ENCODE assay signal across 8 cellular contexts in the genomic region with DNA sequence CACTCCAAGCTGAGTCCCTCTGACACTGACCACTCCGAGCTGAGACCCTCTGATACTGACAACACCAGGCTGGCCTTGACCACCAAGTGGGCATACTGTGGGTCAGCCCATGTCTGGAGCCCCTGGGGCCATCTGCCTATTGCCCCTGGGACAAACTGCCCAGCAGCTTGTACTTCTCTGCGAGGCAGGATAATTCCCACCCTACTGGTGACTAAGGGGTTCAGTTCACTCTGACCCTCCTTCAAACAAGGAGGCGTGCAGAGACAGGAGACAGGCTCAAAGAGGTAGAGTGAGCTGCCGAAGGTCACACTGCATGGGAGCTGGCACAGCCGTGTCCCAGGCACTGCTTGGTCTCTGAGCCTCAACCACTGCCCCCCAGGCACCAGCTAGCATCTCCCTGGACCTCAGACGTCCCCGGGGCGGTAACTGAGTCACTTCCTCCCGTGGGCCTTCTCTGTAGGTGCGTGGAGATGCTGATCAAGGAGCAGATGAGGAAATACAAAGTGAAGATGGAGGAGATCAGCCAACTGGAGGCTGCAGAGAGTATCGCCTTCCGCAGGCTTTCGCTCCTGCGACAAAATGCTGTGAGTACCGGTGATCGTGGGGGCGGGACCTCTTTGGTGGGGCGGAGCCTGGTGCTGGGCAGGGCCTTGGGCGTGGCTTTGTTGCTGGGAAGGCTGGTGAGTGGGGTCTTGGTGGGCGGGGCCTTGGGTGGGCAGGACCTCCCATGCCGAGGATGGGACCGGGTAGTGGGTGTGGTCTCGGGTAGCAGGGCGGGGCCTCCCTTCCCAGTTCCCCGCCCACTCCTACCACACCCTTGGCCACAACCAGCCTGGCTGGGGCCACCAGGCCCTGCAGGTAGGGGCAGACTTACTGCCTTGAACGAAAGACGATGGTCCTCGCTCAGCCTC. TPM values are rescaled to one million over a fixed set of nuclear protein-coding genes. Genes with fewer than 3 reads are reported as not detected.
A peak's percentile ranks its signal among the peaks of the same experiment; 100 is the strongest.
DNase-seq lines count a peak whose midpoint lies in the region; ATAC-seq, FAIRE-seq and TF ChIP-seq lines count a peak whose summit lies in the region.

No MANE protein-coding gene starts in this region.

- no peak for FAIRE-seq in astrocyte (lab: Jason Lieb, UNC)
- no peak for FAIRE-seq in RCC 7860 (lab: Jason Lieb, UNC)

- no peaks in the 10 kb centered on the region for H3K9me3 ChIP-seq in OCI-LY7 (ENCODE audit: low read length)
- no peaks in the 10 kb centered on the region for H3K9me3 ChIP-seq in astrocyte (ENCODE audit: insufficient read depth, low read depth, low read length)
- H3K9me3 ChIP-seq in osteoblast (ENCODE audit: low read depth, low read length), result no peaks in the 10 kb centered on the region

- H3K4me2 ChIP-seq in OCI-LY7 (ENCODE audit: low read length) (peak overlapping the region; percentile 3; the same call in 1 of the 2 replicates), astrocyte (ENCODE audit: low read length) (peak overlapping the region; percentile 23), osteoblast (ENCODE audit: insufficient read depth, low read length) (no peak overlapping the region)

- H3K36me3 ChIP-seq in OCI-LY7 (ENCODE audit: insufficient read depth, low read length), result peaks cover 71% of the 10 kb centered on the region
- H3K36me3 ChIP-seq in astrocyte (ENCODE audit: insufficient read depth, low read length), result peaks cover 17% of the 10 kb centered on the region
- H3K36me3 ChIP-seq in osteoblast (ENCODE audit: insufficient read depth, low read length), result peaks cover 59% of the 10 kb centered on the region

- ATAC-seq in GM21526 (IDR thresholded peaks at IDR 0.05; ENCODE audit: low FRiP score, unreplicated experiment), result no peak

- no peak for TF ChIP-seq CTCF in OCI-LY7 (conservative IDR thresholded peaks at IDR 0.05; ENCODE audit: low read length)
- no peak for TF ChIP-seq CTCF in astrocyte (IDR thresholded peaks at IDR 0.05; ENCODE audit: insufficient read depth, low read depth, low read length)
- TF ChIP-seq CTCF in osteoblast (IDR thresholded peaks at IDR 0.05; ENCODE audit: extremely low read depth, low read depth, low read length), result no peak

- intact Hi-C loops in OCI-LY7 (cut with micrococcal nuclease; ENCODE audit: unreplicated experiment), result loop anchor here (1.0 kb wide), 1 partner anchor 39 kb away; no protein-coding TSS in a partner anchor

- H3K27me3 ChIP-seq in astrocyte (ENCODE audit: insufficient read depth, low read length), result no peaks in the 10 kb centered on the region
- no peaks in the 10 kb centered on the region for H3K27me3 ChIP-seq in osteoblast (ENCODE audit: insufficient read depth, low read length)

- no peak overlapping the region for H3K9ac ChIP-seq in astrocyte (ENCODE audit: low read length)

- DNase-seq in activated effector memory CD4-positive, alpha-beta T cell treated with anti-CD3 and anti-CD28 coated beads, Interleukin-2, amount 50 U/mL, for 16 hours, result peak; percentile 73
- DNase-seq in activated effector memory CD4-positive, alpha-beta T cell treated with Interleukin-2 at 50 U/mL for 16 hours, result no peak
- DNase-seq in OCI-LY7 (ENCODE audit: low spot score) (peak; percentile 93), astrocyte (ENCODE audit: low read depth) (no peak), osteoblast (ENCODE audit: insufficient read length, low spot score, missing footprints) (peak; percentile 89), RCC 7860 (ENCODE audit: low spot score) (no peak)
- DNase-seq in central memory CD4-positive, alpha-beta T cell, result no peak

- no peaks in the 10 kb centered on the region for H3K27me3 Mint-ChIP-seq in astrocyte (ENCODE audit: low read depth, unreplicated experiment)

- H3K36me3 Mint-ChIP-seq in astrocyte (ENCODE audit: low read depth, unreplicated experiment), result peaks cover 28% of the 10 kb centered on the region

- H3K4me3 Mint-ChIP-seq in astrocyte (ENCODE audit: unreplicated experiment), result no peak overlapping the region

- H3K79me2 ChIP-seq in OCI-LY7 (ENCODE audit: insufficient read depth, low read depth, low read length) (no peaks in the 10 kb centered on the region), astrocyte (ENCODE audit: insufficient read depth, low read length) (no peaks in the 10 kb centered on the region), osteoblast (ENCODE audit: insufficient read depth, low read length) (no peaks in the 10 kb centered on the region)

- POLR2A ChIA-PET in OCI-LY7 (lab: Charles Lee), result no interaction called here

- H3K4me1 Mint-ChIP-seq in astrocyte (ENCODE audit: low read depth, unreplicated experiment), result peaks cover 2% of the 10 kb centered on the region

- H3K27ac ChIP-seq in OCI-LY7 (ENCODE audit: low read depth, low read length, poor library complexity, severe bottlenecking), result peak overlapping the region; percentile 20
- H3K27ac ChIP-seq in astrocyte (ENCODE audit: low read depth, low read length), result no peak overlapping the region
- H3K27ac ChIP-seq in osteoblast (ENCODE audit: low read depth, low read length), result no peak overlapping the region

- H3K4me1 ChIP-seq in OCI-LY7 (ENCODE audit: insufficient read depth, low read length, poor library complexity, severe bottlenecking), result peaks cover 29% of the 10 kb centered on the region
- H3K4me1 ChIP-seq in astrocyte (ENCODE audit: insufficient read depth, low read length), result peaks cover 11% of the 10 kb centered on the region
- H3K4me1 ChIP-seq in osteoblast (ENCODE audit: insufficient read depth, low read length), result peaks cover 4% of the 10 kb centered on the region

- H3K9me2 ChIP-seq in OCI-LY7 (ENCODE audit: insufficient read depth, low read length), result no peaks in the 10 kb centered on the region

- no peaks in the 10 kb centered on the region for H3K9me3 Mint-ChIP-seq in astrocyte (ENCODE audit: unreplicated experiment)

- CTCF ChIA-PET in OCI-LY7 (lab: Charles Lee; ENCODE audit: unreplicated experiment), result no interaction called here

- no peaks in the 10 kb centered on the region for H4K20me1 ChIP-seq in OCI-LY7 (ENCODE audit: insufficient read depth, low read length)
- H4K20me1 ChIP-seq in astrocyte (ENCODE audit: insufficient read depth, low read length), result no peaks in the 10 kb centered on the region
- H4K20me1 ChIP-seq in osteoblast (ENCODE audit: insufficient read depth, low read length), result peaks cover 9% of the 10 kb centered on the region

- no peak overlapping the region for H3K4me3 ChIP-seq in OCI-LY7 (ENCODE audit: low read depth, low read length, poor library complexity, severe bottlenecking)
- H3K4me3 ChIP-seq in astrocyte (ENCODE audit: insufficient read depth, low read depth, low read length), result no peak overlapping the region
- no peak overlapping the region for H3K4me3 ChIP-seq in osteoblast (ENCODE audit: insufficient read depth, low read length)

- BruUV-seq in OCI-LY7 (replicated peaks; lab: Mats Ljungman, UMichigan), result no TSS peak

- no peak overlapping the region for H3K27ac Mint-ChIP-seq in astrocyte (ENCODE audit: unreplicated experiment)

- H2AFZ ChIP-seq in OCI-LY7 (ENCODE audit: low read length) (no peak overlapping the region), astrocyte (ENCODE audit: low read depth, low read length) (no peak overlapping the region), osteoblast (ENCODE audit: low read length) (no peak overlapping the region)

RNA-seq across cellular contexts. Expression of a gene that starts 5.8 kb away (rescaled TPM):
- 31.2 TPM in 2 replicates for total RNA-seq in OCI-LY7 (2014; rRNA removed; shearing (Covaris generic))
- total RNA-seq in OCI-LY7 (2022) (25.4 and 28.6 TPM in 2 replicates), astrocyte (19.2 and 19.8 TPM in 2 replicates), osteoblast (22.4 and 25.7 TPM in 2 replicates)

RNA-seq across cellular contexts. Expression of a gene that starts 16.6 kb away (rescaled TPM):
- total RNA-seq in OCI-LY7 (2014; rRNA removed; shearing (Covaris generic)), result 5.9 and 10.2 TPM in 2 replicates
- 29.5 and 38.8 TPM in 2 replicates for total RNA-seq in OCI-LY7 (2022)
- total RNA-seq in astrocyte, result 12.3 and 13.5 TPM in 2 replicates
- total RNA-seq in osteoblast, result 2.4 and 3.3 TPM in 2 replicates

RNA-seq across cellular contexts. Expression of a gene that starts 36.3 kb away (rescaled TPM):
- 31.0 and 39.2 TPM in 2 replicates for total RNA-seq in OCI-LY7 (2014; rRNA removed; shearing (Covaris generic))
- total RNA-seq in OCI-LY7 (2022) (30.0 and 33.1 TPM in 2 replicates), astrocyte (63.5 and 72.8 TPM in 2 replicates), osteoblast (29.5 and 32.2 TPM in 2 replicates)

RNA-seq across cellular contexts. Expression of a gene that starts 55.2 kb away (rescaled TPM):
- total RNA-seq in OCI-LY7 (2014; rRNA removed; shearing (Covaris generic)), result 2.4 and 3.1 TPM in 2 replicates
- 6.5 and 7.6 TPM in 2 replicates for total RNA-seq in OCI-LY7 (2022)
- 0.27 TPM in 1 of 2 replicates, not detected in the other for total RNA-seq in astrocyte
- total RNA-seq in osteoblast, result not detected in 2 replicates

RNA-seq across cellular contexts. Expression of a gene that starts 57.9 kb away (rescaled TPM):
- 79.0 and 79.7 TPM in 2 replicates for total RNA-seq in OCI-LY7 (2014; rRNA removed; shearing (Covaris generic))
- total RNA-seq in OCI-LY7 (2022) (107 and 118 TPM in 2 replicates), astrocyte (112 and 115 TPM in 2 replicates), osteoblast (74.8 and 76.7 TPM in 2 replicates)

Comparison
In these comparisons a context has a peak if more than half of its experiments do, and no peak if none do; other contexts are left out.
1. DNase-seq: peak in activated effector memory CD4-positive, alpha-beta T cell treated with anti-CD3 and anti-CD28 coated beads, Interleukin-2, amount 50 U/mL, for 16 hours (single experiment), OCI-LY7 (single experiment) and osteoblast (single experiment); none in activated effector memory CD4-positive, alpha-beta T cell treated with Interleukin-2 at 50 U/mL for 16 hours (single experiment), astrocyte (single experiment), RCC 7860 (single experiment) and central memory CD4-positive, alpha-beta T cell (single experiment).